ENCODE assay signal across 13 cellular contexts in the genomic region with DNA sequence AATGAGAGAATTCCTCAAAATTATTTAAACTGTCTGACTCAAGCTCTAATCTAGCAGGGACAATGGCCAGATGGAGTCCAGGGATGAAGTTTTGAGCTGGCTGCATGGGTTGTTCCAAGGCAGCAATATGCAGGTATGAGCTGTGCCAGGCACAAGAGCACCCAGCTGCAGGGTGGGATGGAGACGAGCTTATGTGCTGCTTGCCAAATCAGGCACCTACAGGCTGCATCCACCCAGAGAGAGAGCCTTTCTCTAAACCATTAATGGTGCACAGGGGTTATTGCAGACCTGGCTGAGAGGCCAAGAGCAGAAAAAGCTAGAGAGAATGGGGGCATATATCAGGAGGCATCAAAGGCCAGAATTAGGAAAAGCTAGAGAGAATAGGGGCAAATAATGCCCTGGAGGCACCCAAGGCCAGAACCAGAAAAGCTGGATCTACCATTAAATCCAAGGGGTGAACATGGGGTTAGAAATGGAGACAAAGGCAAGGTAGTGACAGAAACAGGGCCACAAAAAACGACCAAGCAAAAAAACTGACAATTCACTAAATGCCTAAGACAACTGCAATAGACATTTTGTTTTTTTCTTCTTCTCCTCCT. TPM values are rescaled to one million over a fixed set of nuclear protein-coding genes. Genes with fewer than 3 reads are reported as not detected.
A peak's percentile ranks its signal among the peaks of the same experiment; 100 is the strongest.
DNase-seq lines count a peak whose midpoint lies in the region; ATAC-seq and TF ChIP-seq lines count a peak whose summit lies in the region.
"Had no signal": no experiment of that assay in that cellular context is flagged by ENCODE, and none has a peak within 500 bp of the region (broad histone marks: within the 10 kb centered on the region; RNA-seq: fewer than 3 reads in every experiment).

No MANE protein-coding gene starts in this region.

- H3K27ac Mint-ChIP-seq in activated naive CD4-positive, alpha-beta T cell treated with anti-CD3 and anti-CD28 coated beads for 36 hours: peak overlapping the region; percentile 9
- H3K27ac Mint-ChIP-seq in activated CD4-positive, alpha-beta memory T cell treated with anti-CD3 and anti-CD28 coated beads for 36 hours: peak overlapping the region; percentile 68
- peak overlapping the region; percentile 71 for H3K27ac Mint-ChIP-seq in type B pancreatic cell
- H3K27ac Mint-ChIP-seq in stimulated activated memory B cell treated with anti-CD40 and anti-IgM and Interleukin-4, amounts not matched to agents 10 μg/mL and 1 μg/mL and 100 μg/mL, for 72 hours: no peak overlapping the region

- intact Hi-C loops in activated naive CD4-positive, alpha-beta T cell treated with anti-CD3 and anti-CD28 coated beads for 36 hours (cut with micrococcal nuclease): loop anchor here (2.0 to 5.0 kb wide), 2 partner anchors 31 to 158 kb away; partner anchors contain the start of gene KRTAP16-1
- intact Hi-C loops in activated CD4-positive, alpha-beta memory T cell treated with anti-CD3 and anti-CD28 coated beads for 36 hours (cut with micrococcal nuclease): loop anchor here (2.0 to 5.0 kb wide), 4 partner anchors 31 to 422 kb away; partner anchors contain the start of gene KRTAP16-1

- POLR2A ChIA-PET in activated CD4-positive, alpha-beta memory T cell treated with anti-CD3 and anti-CD28 coated beads for 36 hours (lab: Charles Lee): no interaction called here

- H3K27me3 Mint-ChIP-seq in activated naive CD4-positive, alpha-beta T cell treated with anti-CD3 and anti-CD28 coated beads for 36 hours (ENCODE audit: low read depth): no peaks in the 10 kb centered on the region
- H3K27me3 Mint-ChIP-seq in activated CD4-positive, alpha-beta memory T cell treated with anti-CD3 and anti-CD28 coated beads for 36 hours: peaks cover 1% of the 10 kb centered on the region
- H3K27me3 Mint-ChIP-seq in type B pancreatic cell: no peaks in the 10 kb centered on the region
- peaks cover 13% of the 10 kb centered on the region for H3K27me3 Mint-ChIP-seq in stimulated activated memory B cell treated with anti-CD40 and anti-IgM and Interleukin-4, amounts not matched to agents 10 μg/mL and 1 μg/mL and 100 μg/mL, for 72 hours

- DNase-seq in activated naive CD4-positive, alpha-beta T cell treated with anti-CD3 and anti-CD28 coated beads for 36 hours: no peak
- no peak for DNase-seq in activated naive CD4-positive, alpha-beta T cell (lab: John Stamatoyannopoulos, UW)
- no peak for DNase-seq in activated CD4-positive, alpha-beta memory T cell treated with anti-CD3 and anti-CD28 coated beads for 36 hours
- peak; percentile 45 for DNase-seq in islet precursor cell
- DNase-seq in type B pancreatic cell (ENCODE audit: extremely low spot score, unreplicated experiment): no peak
- DNase-seq in NCI-H1694 treated with DMSO at 0.1 percent for 48 hours (lab: John Stamatoyannopoulos, UW): no peak
- DNase-seq: NCI-H2171 treated with DMSO at 0.1 percent for 48 hours; NK-92 treated with Interleukin-12 subunit alpha and Interleukin-12 subunit beta, amount 100 ng/mL, for 24 hours; posterior cingulate gyrus had no signal

- H3K4me1 Mint-ChIP-seq in activated naive CD4-positive, alpha-beta T cell treated with anti-CD3 and anti-CD28 coated beads for 36 hours (ENCODE audit: low read depth): peaks cover 78% of the 10 kb centered on the region
- H3K4me1 Mint-ChIP-seq in activated CD4-positive, alpha-beta memory T cell treated with anti-CD3 and anti-CD28 coated beads for 36 hours (ENCODE audit: low read depth): peaks cover 78% of the 10 kb centered on the region
- H3K4me1 Mint-ChIP-seq in type B pancreatic cell (ENCODE audit: unreplicated experiment): peaks cover 26% of the 10 kb centered on the region
- peaks cover 31% of the 10 kb centered on the region for H3K4me1 Mint-ChIP-seq in stimulated activated memory B cell treated with anti-CD40 and anti-IgM and Interleukin-4, amounts not matched to agents 10 μg/mL and 1 μg/mL and 100 μg/mL, for 72 hours

- ATAC-seq in HG02678 (IDR thresholded peaks at IDR 0.05; ENCODE audit: unreplicated experiment): no peak
- ATAC-seq in stimulated activated memory B cell treated with anti-CD40 and anti-IgM and Interleukin-4, amounts not matched to agents 10 μg/mL and 1 μg/mL and 100 μg/mL, for 72 hours: no peak

- CTCF ChIA-PET in activated naive CD4-positive, alpha-beta T cell treated with anti-CD3 and anti-CD28 coated beads for 36 hours (lab: Charles Lee): interaction anchor here (1.9 kb wide), 1 partner anchor 64 kb away, joined by 4 read pairs; no protein-coding TSS in a partner anchor
- CTCF ChIA-PET in activated CD4-positive, alpha-beta memory T cell treated with anti-CD3 and anti-CD28 coated beads for 36 hours (lab: Charles Lee): interaction anchor here (0.8 to 2.8 kb wide), 3 partner anchors 64 to 309 kb away, joined by 4 to 10 read pairs (median 6); no protein-coding TSS in a partner anchor

- peaks cover 5% of the 10 kb centered on the region for H3K36me3 Mint-ChIP-seq in activated naive CD4-positive, alpha-beta T cell treated with anti-CD3 and anti-CD28 coated beads for 36 hours (ENCODE audit: low read depth)
- H3K36me3 Mint-ChIP-seq in activated CD4-positive, alpha-beta memory T cell treated with anti-CD3 and anti-CD28 coated beads for 36 hours: peaks cover 12% of the 10 kb centered on the region
- no peaks in the 10 kb centered on the region for H3K36me3 Mint-ChIP-seq in type B pancreatic cell
- H3K36me3 Mint-ChIP-seq in stimulated activated memory B cell treated with anti-CD40 and anti-IgM and Interleukin-4, amounts not matched to agents 10 μg/mL and 1 μg/mL and 100 μg/mL, for 72 hours: no peaks in the 10 kb centered on the region

- TF ChIP-seq CTCF in type B pancreatic cell (conservative IDR thresholded peaks at IDR 0.05): no peak

- H3K9me3 Mint-ChIP-seq in activated naive CD4-positive, alpha-beta T cell treated with anti-CD3 and anti-CD28 coated beads for 36 hours: peaks cover 15% of the 10 kb centered on the region
- H3K9me3 Mint-ChIP-seq in activated CD4-positive, alpha-beta memory T cell treated with anti-CD3 and anti-CD28 coated beads for 36 hours: peaks cover 13% of the 10 kb centered on the region
- H3K9me3 Mint-ChIP-seq in type B pancreatic cell: peaks cover 12% of the 10 kb centered on the region
- peaks cover 4% of the 10 kb centered on the region for H3K9me3 Mint-ChIP-seq in stimulated activated memory B cell treated with anti-CD40 and anti-IgM and Interleukin-4, amounts not matched to agents 10 μg/mL and 1 μg/mL and 100 μg/mL, for 72 hours

- H3K4me3 Mint-ChIP-seq in activated naive CD4-positive, alpha-beta T cell treated with anti-CD3 and anti-CD28 coated beads for 36 hours: no peak overlapping the region
- H3K4me3 Mint-ChIP-seq in activated CD4-positive, alpha-beta memory T cell treated with anti-CD3 and anti-CD28 coated beads for 36 hours: no peak overlapping the region
- H3K4me3 Mint-ChIP-seq in type B pancreatic cell: peak overlapping the region; percentile 13
- no peak overlapping the region for H3K4me3 Mint-ChIP-seq in stimulated activated memory B cell treated with anti-CD40 and anti-IgM and Interleukin-4, amounts not matched to agents 10 μg/mL and 1 μg/mL and 100 μg/mL, for 72 hours

RNA-seq across cellular contexts. Expression of gene KRT33A, which starts 11.0 kb away (rescaled TPM):
- total RNA-seq in activated naive CD4-positive, alpha-beta T cell treated with anti-CD3 and anti-CD28 coated beads for 36 hours: not detected
- total RNA-seq in activated CD4-positive, alpha-beta memory T cell treated with anti-CD3 and anti-CD28 coated beads for 36 hours: not detected
- 0.24 and 1.9 TPM in 2 replicates for total RNA-seq in type B pancreatic cell (ENCODE audit: low replicate concordance)
- total RNA-seq: dermis microvascular lymphatic vessel endothelial cell, thoracic aorta had no signal

RNA-seq across cellular contexts. Expression of gene KRTAP17-1, which starts 24.2 kb away (rescaled TPM):
- not detected for total RNA-seq in activated naive CD4-positive, alpha-beta T cell treated with anti-CD3 and anti-CD28 coated beads for 36 hours
- total RNA-seq in activated CD4-positive, alpha-beta memory T cell treated with anti-CD3 and anti-CD28 coated beads for 36 hours: not detected
- total RNA-seq in type B pancreatic cell (ENCODE audit: low replicate concordance): not detected in 2 replicates
- total RNA-seq: dermis microvascular lymphatic vessel endothelial cell, thoracic aorta had no signal

RNA-seq across cellular contexts. Expression of gene KRT33B, which starts 29.9 kb away (rescaled TPM):
- total RNA-seq in activated naive CD4-positive, alpha-beta T cell treated with anti-CD3 and anti-CD28 coated beads for 36 hours: not detected
- total RNA-seq in activated CD4-positive, alpha-beta memory T cell treated with anti-CD3 and anti-CD28 coated beads for 36 hours: not detected
- not detected in 2 replicates for total RNA-seq in type B pancreatic cell (ENCODE audit: low replicate concordance)
- total RNA-seq: dermis microvascular lymphatic vessel endothelial cell, thoracic aorta had no signal

RNA-seq across cellular contexts. Expression of gene KRTAP16-1, which starts 30.6 kb away (rescaled TPM):
- under 1 TPM in 1 of 2 experiments, not detected in 1; 0.15 TPM for total RNA-seq in activated naive CD4-positive, alpha-beta T cell treated with anti-CD3 and anti-CD28 coated beads for 36 hours
- total RNA-seq in activated CD4-positive, alpha-beta memory T cell treated with anti-CD3 and anti-CD28 coated beads for 36 hours: not detected
- not detected in 2 replicates for total RNA-seq in type B pancreatic cell (ENCODE audit: low replicate concordance)
- total RNA-seq: dermis microvascular lymphatic vessel endothelial cell, thoracic aorta had no signal

RNA-seq across cellular contexts. Expression of gene KRTAP29-1, which starts 37.0 kb away (rescaled TPM):
- total RNA-seq in activated naive CD4-positive, alpha-beta T cell treated with anti-CD3 and anti-CD28 coated beads for 36 hours: not detected
- not detected for total RNA-seq in activated CD4-positive, alpha-beta memory T cell treated with anti-CD3 and anti-CD28 coated beads for 36 hours
- not detected in 2 replicates for total RNA-seq in type B pancreatic cell (ENCODE audit: low replicate concordance)
- total RNA-seq: dermis microvascular lymphatic vessel endothelial cell, thoracic aorta had no signal
